Comparison of ENCODE assay signal across 8 cellular contexts in genomic region chr11:2330696-2331095, GRCh38. TPM values are rescaled to one million over a fixed set of nuclear protein-coding genes. Genes with fewer than 3 reads are reported as not detected.
"Had no signal": no experiment of that assay in that cellular context is flagged by ENCODE, and none has a peak within 500 bp of the region (broad histone marks: within the 10 kb centered on the region; RNA-seq: fewer than 3 reads in every experiment).

No MANE protein-coding gene starts in this region.

- H3K9ac ChIP-seq: GM23248 had no signal

- H2AFZ ChIP-seq: GM23248 had no signal

- ATAC-seq: HCT116, HepG2 had no signal

- H3K36me3 ChIP-seq: HAP-1 had no signal

- H3K27ac ChIP-seq: GM23248, HL-60 had no signal

- DNase-seq: GM23248, GOT3, H7, HFFc6 had no signal

- H3K4me3 ChIP-seq: GM23248, HAP-1 had no signal

RNA-seq across cellular contexts. Expression of gene TSPAN32, which starts 28.9 kb away (rescaled TPM):
- total RNA-seq: GM23248, H7, HFFc6 had no signal
- polyA plus RNA-seq: GM23248 had no signal

RNA-seq across cellular contexts. Expression of gene C11orf21, which starts 29.0 kb away (rescaled TPM):
- total RNA-seq: GM23248, H7, HepG2, HFFc6 had no signal
- polyA plus RNA-seq: GM23248 had no signal

RNA-seq across cellular contexts. Expression of gene CD81, which starts 46.4 kb away (rescaled TPM):
- total RNA-seq: HepG2 had no signal
- polyA plus RNA-seq: HepG2 had no signal
